15 cellular contexts compared by ENCODE assay signal in genomic region chr18:55907352-55908045, GRCh38.
DNase-seq lines count a peak whose midpoint lies in the region; ATAC-seq and TF ChIP-seq lines count a peak whose summit lies in the region.
"Had no signal": no experiment of that assay in that cellular context is flagged by ENCODE, and none has a peak within 500 bp of the region (broad histone marks: within the 10 kb centered on the region; RNA-seq: fewer than 3 reads in every experiment).

No MANE protein-coding gene starts in this region.

- H3K9me3 ChIP-seq in heart left ventricle = no peaks in the 10 kb centered on the region

- peak overlapping the region in 5 of 12 donors; percentile 4 to 34 (median 13) for H3K4me3 ChIP-seq in heart left ventricle

- 23 to 34% (median 28%) methylated on average over 6 of the region's 6 CpGs for WGBS in heart left ventricle, 4 donors

- no peaks in the 10 kb centered on the region for H3K27me3 Mint-ChIP-seq in nephron (ENCODE audit: low read depth)

- H3K4me1 ChIP-seq in heart left ventricle = peaks cover 0 to 42% (median 5%) of the 10 kb centered on the region in 12 donors

- peak overlapping the region; percentile 0 to 39 (median 35) for H3K27ac Mint-ChIP-seq in nephron
- H3K27ac Mint-ChIP-seq in activated naive CD4-positive, alpha-beta T cell treated with anti-CD3 and anti-CD28 coated beads, Interleukin-2, amount 50 U/mL, for 72 hours = no peak overlapping the region

- no peak for TF ChIP-seq POLR2A in heart left ventricle (IDR thresholded peaks at IDR 0.05)

- H3K36me3 ChIP-seq in heart left ventricle = no peaks in the 10 kb centered on the region

- H3K4me3 Mint-ChIP-seq in nephron = no peak overlapping the region
- H3K4me3 Mint-ChIP-seq: activated T-cell treated with anti-CD3 and anti-CD28 coated beads, Interleukin-2, amount 50 U/mL, for 4 hours had no signal

- H3K27me3 ChIP-seq in heart left ventricle = no peaks in the 10 kb centered on the region

- H3K36me3 Mint-ChIP-seq in nephron (ENCODE audit: low read depth) = peaks cover 3% of the 10 kb centered on the region
- peaks cover 0 to 5% of the 10 kb centered on the region in 2 donors for H3K36me3 Mint-ChIP-seq in activated naive CD4-positive, alpha-beta T cell treated with anti-CD3 and anti-CD28 coated beads, Interleukin-2, amount 50 U/mL, for 72 hours

- peaks cover under 1% of the 10 kb centered on the region for H3K9me3 Mint-ChIP-seq in nephron
- peaks cover 15% of the 10 kb centered on the region in 2 donors for H3K9me3 Mint-ChIP-seq in activated naive CD4-positive, alpha-beta T cell treated with anti-CD3 and anti-CD28 coated beads, Interleukin-2, amount 50 U/mL, for 72 hours

- intact Hi-C loops in heart left ventricle (cut with DNase I) = no loop called here
- intact Hi-C loops in Right ventricle myocardium inferior (cut with DNase I) = no loop called here

- ATAC-seq in heart left ventricle = peak in 2 of 4 donors; percentile 31 to 36
- ATAC-seq in Right ventricle myocardium inferior = no peak
- ATAC-seq in esophagus mucosa = peak; percentile 68
- no peak for ATAC-seq in activated naive CD4-positive, alpha-beta T cell treated with anti-CD3 and anti-CD28 coated beads, Interleukin-2, amount 50 U/mL, for 72 hours
- ATAC-seq: activated T-cell treated with anti-CD3 and anti-CD28 coated beads, Interleukin-2, amount 50 U/mL, for 4 hours had no signal

- no peak for TF ChIP-seq CTCF in heart left ventricle (IDR thresholded peaks at IDR 0.05)
- no peak for TF ChIP-seq CTCF in nephron (IDR thresholded peaks at IDR 0.05; ENCODE audit: unreplicated experiment in 3 of 3)

- H3K27ac ChIP-seq in heart left ventricle = peak overlapping the region in 10 of 12 donors; percentile 1 to 70 (median 49)

- peaks cover 26% of the 10 kb centered on the region for H3K4me1 Mint-ChIP-seq in nephron

- DNase-seq in heart left ventricle (peak in 4 of 5 donors; percentile 24 to 47 (median 27)), Right ventricle myocardium inferior (ENCODE audit: missing footprints) (no peak), NCI-H446 treated with DMSO at 0.1 percent for 48 hours (lab: John Stamatoyannopoulos, UW) (no peak)
- DNase-seq in stimulated activated CD4-positive, alpha-beta T cell treated with anti-CD3 and anti-CD28 coated beads, Interleukin-2, amount 100 ng/mL, for 48 hours = no peak
- no peak for DNase-seq in activated naive CD4-positive, alpha-beta T cell treated with anti-CD3 and anti-CD28 coated beads, Interleukin-2, amount 50 U/mL, for 72 hours (ENCODE audit: low spot score in 2 of 2)
- DNase-seq in activated effector memory CD4-positive, alpha-beta T cell treated with anti-CD3 and anti-CD28 coated beads, Interleukin-2, amount 50 U/mL, for 16 hours = no peak
- DNase-seq: activated T-cell treated with anti-CD3 and anti-CD28 coated beads, Interleukin-2, amount 50 U/mL, for 4 hours; amygdala; GDM1; MM.1S; NCI-H2029; stimulated activated CD4-positive, alpha-beta T cell treated with anti-CD3 and anti-CD28 coated beads, Interleukin-4, amount 100 ng/mL, for 4 hours; T-helper 9 cell had no signal

Comparison
In these comparisons a context has a peak if more than half of its experiments do, and no peak if none do; other contexts are left out.
1. DNase-seq: peak in heart left ventricle (4 of 5); none in Right ventricle myocardium inferior (single experiment), NCI-H446 treated with DMSO at 0.1 percent for 48 hours (single experiment), stimulated activated CD4-positive, alpha-beta T cell treated with anti-CD3 and anti-CD28 coated beads, Interleukin-2, amount 100 ng/mL, for 48 hours (0 of 2), activated naive CD4-positive, alpha-beta T cell treated with anti-CD3 and anti-CD28 coated beads, Interleukin-2, amount 50 U/mL, for 72 hours (0 of 2) and activated effector memory CD4-positive, alpha-beta T cell treated with anti-CD3 and anti-CD28 coated beads, Interleukin-2, amount 50 U/mL, for 16 hours (single experiment).
2. H3K27ac Mint-ChIP-seq: peak in nephron (3 of 3); none in activated naive CD4-positive, alpha-beta T cell treated with anti-CD3 and anti-CD28 coated beads, Interleukin-2, amount 50 U/mL, for 72 hours (0 of 2).